Comparison of ENCODE assay signal across 9 cellular contexts in genomic region chr2:3605013-3605961, GRCh38. TPM values are rescaled to one million over a fixed set of nuclear protein-coding genes. Genes with fewer than 3 reads are reported as not detected.
DNase-seq lines count a peak whose midpoint lies in the region; ATAC-seq, FAIRE-seq and TF ChIP-seq lines count a peak whose summit lies in the region.
"Had no signal": no experiment of that assay in that cellular context is flagged by ENCODE, and none has a peak within 500 bp of the region (broad histone marks: within the 10 kb centered on the region; RNA-seq: fewer than 3 reads in every experiment).

No MANE protein-coding gene starts in this region.

- peak; percentile 69 to 77 for TF ChIP-seq POLR2A in HepG2 (IDR thresholded peaks at IDR 0.05; ENCODE audit: insufficient read depth in 1 of 2, low read depth in 2 of 2, low read length in 2 of 2)

- H3K4me3 ChIP-seq in HepG2 (replicated peaks in 1 of 3; ENCODE audit: insufficient read depth in 1 of 3, low read depth in 2 of 3, low read length in 3 of 3): peak overlapping the region; percentile 47 to 65 (median 56)

- intact Hi-C loops in activated CD8-positive, alpha-beta T cell treated with anti-CD3 and anti-CD28 coated beads for 36 hours (cut with micrococcal nuclease): no loop called here
- intact Hi-C loops in HepG2 (cut with micrococcal nuclease; ENCODE audit: unreplicated experiment): no loop called here

- DNase-seq in 8988T (peak; percentile 64), NCI-H460 (ENCODE audit: extremely low read depth, low read depth) (peak; percentile 93), HepG2 (ENCODE audit: low spot score) (peak; percentile 83), DMS 273 (lab: John Stamatoyannopoulos, UW; ENCODE audit: unreplicated experiment) (no peak)
- DNase-seq in activated CD8-positive, alpha-beta T cell treated with anti-CD3 and anti-CD28 coated beads for 36 hours: peak; percentile 49

- TF ChIP-seq CTCF in activated CD8-positive, alpha-beta T cell treated with anti-CD3 and anti-CD28 coated beads for 36 hours (IDR thresholded peaks at IDR 0.05): no peak
- no peak for TF ChIP-seq CTCF in HepG2 (CRISPR knock-in tag; IDR thresholded peaks at IDR 0.05)

- POLR2A ChIA-PET in activated CD8-positive, alpha-beta T cell treated with anti-CD3 and anti-CD28 coated beads for 36 hours (lab: Charles Lee): no interaction called here
- POLR2A ChIA-PET in HepG2 (lab: Yijun Ruan, JAX): interaction anchor here (1.0 to 6.1 kb wide), 13 partner anchors 16 to 226 kb away, joined by 3 to 60 read pairs (median 5); partner anchors contain the start of genes RNASEH1, RPS7 and TRAPPC12

- H3K4me1 ChIP-seq in HepG2 (ENCODE audit: insufficient read depth, low read length): peaks cover 72% of the 10 kb centered on the region

- H3K27me3 Mint-ChIP-seq in activated CD8-positive, alpha-beta T cell treated with anti-CD3 and anti-CD28 coated beads for 36 hours: no peaks in the 10 kb centered on the region

- CTCF ChIA-PET in activated CD8-positive, alpha-beta T cell treated with anti-CD3 and anti-CD28 coated beads for 36 hours (lab: Charles Lee): no interaction called here
- CTCF ChIA-PET in HepG2 (lab: Yijun Ruan, JAX; ENCODE audit: low intra/inter-chr PET ratio, low total read pairs): no interaction called here

- in situ Hi-C loops in HepG2 (cut with HindIII; ENCODE audit: extremely low pct_ligation_motif_present, low pct_unique_long_range_greater_than_20kb): no loop called here

- H4K20me1 ChIP-seq in HepG2 (ENCODE audit: insufficient read depth, low read length): no peaks in the 10 kb centered on the region

- H3K27ac ChIP-seq in HepG2 (ENCODE audit: extremely low read length, insufficient read depth, low read length): peak overlapping the region; percentile 83

- peak overlapping the region; percentile 94 for H3K4me2 ChIP-seq in HepG2 (ENCODE audit: low read depth, low read length)

- peak overlapping the region; percentile 57 for H3K27ac Mint-ChIP-seq in activated CD8-positive, alpha-beta T cell treated with anti-CD3 and anti-CD28 coated beads for 36 hours

- peak; percentile 21; the same call in 1 of the 2 replicates for TF ChIP-seq RAD21 in HepG2 (CRISPR knock-in tag; IDR thresholded peaks at IDR 0.05)

- H3K9me3 Mint-ChIP-seq in activated CD8-positive, alpha-beta T cell treated with anti-CD3 and anti-CD28 coated beads for 36 hours: no peaks in the 10 kb centered on the region

- H3K4me1 Mint-ChIP-seq in activated CD8-positive, alpha-beta T cell treated with anti-CD3 and anti-CD28 coated beads for 36 hours (ENCODE audit: low read depth): peaks cover 2% of the 10 kb centered on the region

- no peaks in the 10 kb centered on the region for H3K9me3 ChIP-seq in HepG2 (ENCODE audit: low read length)

- H3K36me3 Mint-ChIP-seq in activated CD8-positive, alpha-beta T cell treated with anti-CD3 and anti-CD28 coated beads for 36 hours (ENCODE audit: low read depth): no peaks in the 10 kb centered on the region

- H2AFZ ChIP-seq in HepG2 (ENCODE audit: low read length): no peak overlapping the region

- TF ChIP-seq EP300 in HepG2 (IDR thresholded peaks at IDR 0.05; ENCODE audit: low read depth in 2 of 2, low read length in 2 of 2): peak; percentile 15 to 41; a peak in 3 of 4 replicates
- TF ChIP-seq EP300 in HepG2 (CRISPR knock-in tag; IDR thresholded peaks at IDR 0.05; ENCODE audit: borderline replicate concordance): peak; percentile 40; the same call in 1 of the 2 replicates

- no peaks in the 10 kb centered on the region for H3K36me3 ChIP-seq in HepG2 (replicated peaks in 1 of 2; ENCODE audit: control insufficient read depth in 1 of 2, insufficient read depth in 2 of 2, low read length in 2 of 2)

- H3K79me2 ChIP-seq in HepG2 (ENCODE audit: insufficient read depth, low read length): peaks cover 2% of the 10 kb centered on the region

- H3K4me3 Mint-ChIP-seq in activated CD8-positive, alpha-beta T cell treated with anti-CD3 and anti-CD28 coated beads for 36 hours: no peak overlapping the region

- peak; percentile 44 for ATAC-seq in GM19372 (IDR thresholded peaks at IDR 0.05; ENCODE audit: low read depth, unreplicated experiment)
- peak; percentile 47 for ATAC-seq in activated CD8-positive, alpha-beta T cell treated with anti-CD3 and anti-CD28 coated beads for 36 hours
- ATAC-seq in HepG2: peak; percentile 72
- ATAC-seq in GM18511 (IDR thresholded peaks at IDR 0.05; ENCODE audit: unreplicated experiment): no peak
- ATAC-seq in GM21529 (IDR thresholded peaks at IDR 0.05; ENCODE audit: unreplicated experiment): no peak

- peak; percentile 40 for FAIRE-seq in HepG2 (lab: Jason Lieb, UNC)

- no peaks in the 10 kb centered on the region for H3K27me3 ChIP-seq in HepG2 (ENCODE audit: control insufficient read depth in 1 of 2, insufficient read depth in 2 of 2, low read length in 2 of 2)

- no TSS peak for BruUV-seq in HepG2 (replicated peaks; lab: Mats Ljungman, UMichigan)

- H3K9ac ChIP-seq in HepG2 (ENCODE audit: insufficient read depth, low read depth, low read length): peak overlapping the region; percentile 78

- 24% methylated on average over 42 of the region's 43 CpGs for WGBS in HepG2 (ENCODE audit: low lambda C conversion rate)

RNA-seq across cellular contexts. Expression of gene COLEC11, which starts 10.4 kb away (rescaled TPM):
- total RNA-seq in NCI-H460 (2014; rRNA removed; shearing (Covaris generic)): 0.66 and 1.1 TPM in 2 replicates
- polyA plus RNA-seq in NCI-H460 (2014; cell fraction: nucleus; rRNA removed): 1.1 and 1.9 TPM in 2 replicates
- total RNA-seq in activated CD8-positive, alpha-beta T cell treated with anti-CD3 and anti-CD28 coated beads for 36 hours: under 1 TPM in 1 of 2 experiments, not detected in 1; 0.49 TPM
- 2.5 and 3.0 TPM in 2 replicates for total RNA-seq in HepG2 (2016; rRNA removed; fragmentation: Illumina TruSeq; extraction: Trizol)
- 1.2 and 1.9 TPM in 2 replicates for total RNA-seq in HepG2 (2016; cell fraction: cytosol; rRNA removed; fragmentation: Illumina TruSeq; extraction: Trizol; ENCODE audit: low read depth)
- total RNA-seq in HepG2 (2016; cell fraction: insoluble cytoplasmic fraction; rRNA removed; fragmentation: Illumina TruSeq; extraction: Trizol): 2.5 and 3.0 TPM in 2 replicates
- total RNA-seq in HepG2 (2016; cell fraction: membrane; rRNA removed; fragmentation: Illumina TruSeq; extraction: Trizol): 2.2 and 2.3 TPM in 2 replicates
- total RNA-seq in HepG2 (2016; cell fraction: nucleus; rRNA removed; fragmentation: Illumina TruSeq; extraction: Trizol): 2.7 and 3.4 TPM in 2 replicates
- 1.5 and 2.6 TPM in 2 replicates for polyA plus RNA-seq in HepG2 (2011; rRNA removed)
- 2.8 TPM in 2 replicates for polyA plus RNA-seq in HepG2 (2011; cell fraction: cytosol; rRNA removed)
- 4.0 and 4.6 TPM in 2 replicates for polyA plus RNA-seq in HepG2 (2011; cell fraction: nucleus; rRNA removed)
- polyA plus RNA-seq in HepG2 (2012): 1.6 and 1.9 TPM in 2 replicates
- polyA plus RNA-seq in HepG2 (2016; cell fraction: cytosol; fragmentation: Illumina TruSeq; extraction: Trizol; ENCODE audit: low read depth): 0.71 and 0.78 TPM in 2 replicates
- polyA plus RNA-seq in HepG2 (2016; cell fraction: insoluble cytoplasmic fraction; fragmentation: Illumina TruSeq; extraction: Trizol; ENCODE audit: low read depth): 2.0 and 3.6 TPM in 2 replicates
- polyA plus RNA-seq in HepG2 (2016; cell fraction: membrane; fragmentation: Illumina TruSeq; extraction: Trizol; ENCODE audit: low read depth): 1.5 TPM in 2 replicates
- polyA plus RNA-seq in HepG2 (2016; cell fraction: nucleus; fragmentation: Illumina TruSeq; extraction: Trizol; ENCODE audit: insufficient read depth, low read depth): 5.0 and 5.6 TPM in 2 replicates
- 1.8 TPM in 1 of 2 replicates, not detected in the other for polyA minus RNA-seq in HepG2 (2011; rRNA and poly(A)+ RNA removed; ENCODE audit: low replicate concordance)
- polyA minus RNA-seq in HepG2 (2011; cell fraction: cytosol; rRNA and poly(A)+ RNA removed): 0.69 and 1.3 TPM in 2 replicates
- polyA minus RNA-seq in HepG2 (2011; cell fraction: nucleus; rRNA and poly(A)+ RNA removed): 2.6 and 2.8 TPM in 2 replicates

RNA-seq across cellular contexts. Expression of gene RPS7, which starts 30.2 kb away (rescaled TPM):
- 4,845 and 5,396 TPM in 2 replicates for total RNA-seq in NCI-H460 (2014; rRNA removed; shearing (Covaris generic))
- 3,086 and 4,604 TPM in 2 replicates for polyA plus RNA-seq in NCI-H460 (2014; cell fraction: nucleus; rRNA removed)
- total RNA-seq in activated CD8-positive, alpha-beta T cell treated with anti-CD3 and anti-CD28 coated beads for 36 hours: 1,000 to 10,000 TPM; 1,838 to 1,893 TPM
- total RNA-seq in HepG2 (2016; rRNA removed; fragmentation: Illumina TruSeq; extraction: Trizol): 3,686 and 4,415 TPM in 2 replicates
- 5,456 and 6,100 TPM in 2 replicates for total RNA-seq in HepG2 (2016; cell fraction: cytosol; rRNA removed; fragmentation: Illumina TruSeq; extraction: Trizol; ENCODE audit: low read depth)
- 3,753 and 4,559 TPM in 2 replicates for total RNA-seq in HepG2 (2016; cell fraction: insoluble cytoplasmic fraction; rRNA removed; fragmentation: Illumina TruSeq; extraction: Trizol)
- total RNA-seq in HepG2 (2016; cell fraction: membrane; rRNA removed; fragmentation: Illumina TruSeq; extraction: Trizol): 7,013 and 7,026 TPM in 2 replicates
- 1,357 and 1,550 TPM in 2 replicates for total RNA-seq in HepG2 (2016; cell fraction: nucleus; rRNA removed; fragmentation: Illumina TruSeq; extraction: Trizol)
- polyA plus RNA-seq in HepG2 (2011; rRNA removed): 3,283 and 4,040 TPM in 2 replicates
- polyA plus RNA-seq in HepG2 (2011; cell fraction: cytosol; rRNA removed): 3,092 and 3,668 TPM in 2 replicates
- polyA plus RNA-seq in HepG2 (2011; cell fraction: nucleus; rRNA removed): 687 and 772 TPM in 2 replicates
- 3,723 and 4,459 TPM in 2 replicates for polyA plus RNA-seq in HepG2 (2012)
- 5,030 and 5,352 TPM in 2 replicates for polyA plus RNA-seq in HepG2 (2016; cell fraction: cytosol; fragmentation: Illumina TruSeq; extraction: Trizol; ENCODE audit: low read depth)
- 4,110 and 4,812 TPM in 2 replicates for polyA plus RNA-seq in HepG2 (2016; cell fraction: insoluble cytoplasmic fraction; fragmentation: Illumina TruSeq; extraction: Trizol; ENCODE audit: low read depth)
- polyA plus RNA-seq in HepG2 (2016; cell fraction: membrane; fragmentation: Illumina TruSeq; extraction: Trizol; ENCODE audit: low read depth): 6,339 and 6,476 TPM in 2 replicates
- 2,377 and 2,486 TPM in 2 replicates for polyA plus RNA-seq in HepG2 (2016; cell fraction: nucleus; fragmentation: Illumina TruSeq; extraction: Trizol; ENCODE audit: insufficient read depth, low read depth)
- polyA minus RNA-seq in HepG2 (2011; rRNA and poly(A)+ RNA removed; ENCODE audit: low replicate concordance): 217 and 248 TPM in 2 replicates
- polyA minus RNA-seq in HepG2 (2011; cell fraction: cytosol; rRNA and poly(A)+ RNA removed): 598 and 688 TPM in 2 replicates
- polyA minus RNA-seq in HepG2 (2011; cell fraction: nucleus; rRNA and poly(A)+ RNA removed): 243 and 285 TPM in 2 replicates

RNA-seq across cellular contexts. Expression of gene RNASEH1, which starts 47.2 kb away (rescaled TPM):
- total RNA-seq in NCI-H460 (2014; rRNA removed; shearing (Covaris generic)): 39.0 and 42.0 TPM in 2 replicates
- polyA plus RNA-seq in NCI-H460 (2014; cell fraction: nucleus; rRNA removed): 40.2 and 61.0 TPM in 2 replicates
- total RNA-seq in activated CD8-positive, alpha-beta T cell treated with anti-CD3 and anti-CD28 coated beads for 36 hours: 10 to 100 TPM; 23.4 to 24.7 TPM
- total RNA-seq in HepG2 (2016; rRNA removed; fragmentation: Illumina TruSeq; extraction: Trizol): 57.2 and 57.4 TPM in 2 replicates
- total RNA-seq in HepG2 (2016; cell fraction: cytosol; rRNA removed; fragmentation: Illumina TruSeq; extraction: Trizol; ENCODE audit: low read depth): 73.8 and 75.1 TPM in 2 replicates
- total RNA-seq in HepG2 (2016; cell fraction: insoluble cytoplasmic fraction; rRNA removed; fragmentation: Illumina TruSeq; extraction: Trizol): 56.9 and 57.3 TPM in 2 replicates
- 90.4 and 92.3 TPM in 2 replicates for total RNA-seq in HepG2 (2016; cell fraction: membrane; rRNA removed; fragmentation: Illumina TruSeq; extraction: Trizol)
- total RNA-seq in HepG2 (2016; cell fraction: nucleus; rRNA removed; fragmentation: Illumina TruSeq; extraction: Trizol): 37.2 and 39.3 TPM in 2 replicates
- polyA plus RNA-seq in HepG2 (2011; rRNA removed): 12.7 and 14.5 TPM in 2 replicates
- polyA plus RNA-seq in HepG2 (2011; cell fraction: cytosol; rRNA removed): 12.8 and 14.0 TPM in 2 replicates
- polyA plus RNA-seq in HepG2 (2011; cell fraction: nucleus; rRNA removed): 10.4 and 11.6 TPM in 2 replicates
- polyA plus RNA-seq in HepG2 (2012): 21.0 and 21.2 TPM in 2 replicates
- polyA plus RNA-seq in HepG2 (2016; cell fraction: cytosol; fragmentation: Illumina TruSeq; extraction: Trizol; ENCODE audit: low read depth): 75.3 and 82.0 TPM in 2 replicates
- 46.3 and 47.8 TPM in 2 replicates for polyA plus RNA-seq in HepG2 (2016; cell fraction: insoluble cytoplasmic fraction; fragmentation: Illumina TruSeq; extraction: Trizol; ENCODE audit: low read depth)
- 68.9 and 69.5 TPM in 2 replicates for polyA plus RNA-seq in HepG2 (2016; cell fraction: membrane; fragmentation: Illumina TruSeq; extraction: Trizol; ENCODE audit: low read depth)
- 43.7 and 45.2 TPM in 2 replicates for polyA plus RNA-seq in HepG2 (2016; cell fraction: nucleus; fragmentation: Illumina TruSeq; extraction: Trizol; ENCODE audit: insufficient read depth, low read depth)
- polyA minus RNA-seq in HepG2 (2011; rRNA and poly(A)+ RNA removed; ENCODE audit: low replicate concordance): 10.4 and 15.6 TPM in 2 replicates
- polyA minus RNA-seq in HepG2 (2011; cell fraction: cytosol; rRNA and poly(A)+ RNA removed): 11.1 and 12.0 TPM in 2 replicates
- 17.3 and 19.1 TPM in 2 replicates for polyA minus RNA-seq in HepG2 (2011; cell fraction: nucleus; rRNA and poly(A)+ RNA removed)

RNA-seq across cellular contexts. Expression of gene ALLC, which starts 52.7 kb away (rescaled TPM):
- total RNA-seq in NCI-H460 (2014; rRNA removed; shearing (Covaris generic)): not detected in 2 replicates
- polyA plus RNA-seq in NCI-H460 (2014; cell fraction: nucleus; rRNA removed): not detected in 2 replicates
- total RNA-seq in activated CD8-positive, alpha-beta T cell treated with anti-CD3 and anti-CD28 coated beads for 36 hours: not detected
- total RNA-seq in HepG2 (2016; rRNA removed; fragmentation: Illumina TruSeq; extraction: Trizol): 0.11 TPM in 1 of 2 replicates, not detected in the other
- 0.20 TPM in 1 of 2 replicates, not detected in the other for total RNA-seq in HepG2 (2016; cell fraction: cytosol; rRNA removed; fragmentation: Illumina TruSeq; extraction: Trizol; ENCODE audit: low read depth)
- 0.19 TPM in 1 of 2 replicates, not detected in the other for total RNA-seq in HepG2 (2016; cell fraction: insoluble cytoplasmic fraction; rRNA removed; fragmentation: Illumina TruSeq; extraction: Trizol)
- 0.14 TPM in 1 of 2 replicates, not detected in the other for total RNA-seq in HepG2 (2016; cell fraction: membrane; rRNA removed; fragmentation: Illumina TruSeq; extraction: Trizol)
- total RNA-seq in HepG2 (2016; cell fraction: nucleus; rRNA removed; fragmentation: Illumina TruSeq; extraction: Trizol): 0.25 and 0.43 TPM in 2 replicates
- 0.04 and 0.08 TPM in 2 replicates for polyA plus RNA-seq in HepG2 (2011; rRNA removed)
- 0.03 TPM in 1 of 2 replicates, not detected in the other for polyA plus RNA-seq in HepG2 (2011; cell fraction: cytosol; rRNA removed)
- polyA plus RNA-seq in HepG2 (2011; cell fraction: nucleus; rRNA removed): 0.07 and 0.16 TPM in 2 replicates
- not detected in 2 replicates for polyA plus RNA-seq in HepG2 (2012)
- polyA plus RNA-seq in HepG2 (2016; cell fraction: cytosol; fragmentation: Illumina TruSeq; extraction: Trizol; ENCODE audit: low read depth): not detected in 2 replicates
- polyA plus RNA-seq in HepG2 (2016; cell fraction: insoluble cytoplasmic fraction; fragmentation: Illumina TruSeq; extraction: Trizol; ENCODE audit: low read depth): 0.25 TPM in 1 of 2 replicates, not detected in the other
- polyA plus RNA-seq in HepG2 (2016; cell fraction: membrane; fragmentation: Illumina TruSeq; extraction: Trizol; ENCODE audit: low read depth): 0.08 TPM in 1 of 2 replicates, not detected in the other
- polyA plus RNA-seq in HepG2 (2016; cell fraction: nucleus; fragmentation: Illumina TruSeq; extraction: Trizol; ENCODE audit: insufficient read depth, low read depth): 0.92 and 1.3 TPM in 2 replicates
- polyA minus RNA-seq in HepG2 (2011; rRNA and poly(A)+ RNA removed; ENCODE audit: low replicate concordance): not detected in 2 replicates
- polyA minus RNA-seq in HepG2 (2011; cell fraction: cytosol; rRNA and poly(A)+ RNA removed): not detected in 2 replicates
- polyA minus RNA-seq in HepG2 (2011; cell fraction: nucleus; rRNA and poly(A)+ RNA removed): 0.39 TPM in 1 of 2 replicates, not detected in the other
- total RNA-seq: lung microvascular endothelial cell had no signal

Comparison
In these comparisons a context has a peak if more than half of its experiments do, and no peak if none do; other contexts are left out.
1. ATAC-seq: peak in GM19372 (single experiment), activated CD8-positive, alpha-beta T cell treated with anti-CD3 and anti-CD28 coated beads for 36 hours (single experiment) and HepG2 (single experiment); none in GM18511 (single experiment) and GM21529 (single experiment).